Comparison of ENCODE assay signal across 22 cellular contexts in genomic region chr22:22398530-22399327, GRCh38.
"Had no signal": no experiment of that assay in that cellular context is flagged by ENCODE, and none has a peak within 500 bp of the region (broad histone marks: within the 10 kb centered on the region; RNA-seq: fewer than 3 reads in every experiment).

No MANE protein-coding gene starts in this region.

- H3K27me3 ChIP-seq: right lobe of liver, spleen, testis had no signal

- H3K79me2 ChIP-seq: parathyroid adenoma had no signal

- H3K4me3 ChIP-seq: esophagus squamous epithelium, gastroesophageal sphincter, mucosa of descending colon, prostate gland, right lobe of liver, spleen, testis, tibial nerve had no signal

- DNase-seq: cortex of kidney; effector memory CD4-positive, alpha-beta T cell; esophagus squamous epithelium; foreskin fibroblast; glutamatergic neuron; immature natural killer cell; mucosa of descending colon; naive thymus-derived CD8-positive, alpha-beta T cell; right lobe of liver; spleen; stimulated activated CD4-positive, alpha-beta T cell treated with anti-CD3 and anti-CD28 coated beads, Interleukin-15, amount 100 ng/mL, for 24 hours; stimulated activated CD4-positive, alpha-beta T cell treated with anti-CD3 and anti-CD28 coated beads, Interleukin-1b, Interleukin-23, amount 100 ng/mL, for 48 hours; stimulated activated CD4-positive, alpha-beta T cell treated with anti-CD3 and anti-CD28 coated beads, Interleukin-4, amount 100 ng/mL, for 24 hours; stimulated activated naive B cell treated with anti-CD40 and anti-IgM and Interleukin-4, amounts not matched to agents 10 μg/mL and 1 μg/mL and 100 μg/mL, for 72 hours; stimulated activated naive CD8-positive, alpha-beta T cell treated with anti-CD3 and anti-CD28 coated beads, Interleukin-15, amount 100 ng/mL, for 72 hours had no signal

- ATAC-seq: mucosa of descending colon; naive thymus-derived CD8-positive, alpha-beta T cell; stimulated activated naive B cell treated with anti-CD40 and anti-IgM and Interleukin-4, amounts not matched to agents 10 μg/mL and 1 μg/mL and 100 μg/mL, for 72 hours; stimulated activated naive CD8-positive, alpha-beta T cell treated with anti-CD3 and anti-CD28 coated beads, Interleukin-15, amount 100 ng/mL, for 72 hours had no signal

- H3K9ac ChIP-seq: parathyroid adenoma had no signal

- FAIRE-seq: keratinocyte had no signal

- H3K36me3 ChIP-seq: esophagus squamous epithelium, gastroesophageal sphincter, prostate gland, right lobe of liver, spleen, tibial nerve had no signal

- H3K9me3 ChIP-seq: mucosa of descending colon, prostate gland, right lobe of liver, testis had no signal

- H3K4me1 ChIP-seq: parathyroid adenoma, prostate gland, right lobe of liver had no signal

- H3K27ac ChIP-seq: epithelial cell of prostate, parathyroid adenoma, prostate gland, right lobe of liver, spleen, testis had no signal

- H2AFZ ChIP-seq: parathyroid adenoma had no signal
